ENCODE assay signal across 11 cellular contexts in the genomic region with DNA sequence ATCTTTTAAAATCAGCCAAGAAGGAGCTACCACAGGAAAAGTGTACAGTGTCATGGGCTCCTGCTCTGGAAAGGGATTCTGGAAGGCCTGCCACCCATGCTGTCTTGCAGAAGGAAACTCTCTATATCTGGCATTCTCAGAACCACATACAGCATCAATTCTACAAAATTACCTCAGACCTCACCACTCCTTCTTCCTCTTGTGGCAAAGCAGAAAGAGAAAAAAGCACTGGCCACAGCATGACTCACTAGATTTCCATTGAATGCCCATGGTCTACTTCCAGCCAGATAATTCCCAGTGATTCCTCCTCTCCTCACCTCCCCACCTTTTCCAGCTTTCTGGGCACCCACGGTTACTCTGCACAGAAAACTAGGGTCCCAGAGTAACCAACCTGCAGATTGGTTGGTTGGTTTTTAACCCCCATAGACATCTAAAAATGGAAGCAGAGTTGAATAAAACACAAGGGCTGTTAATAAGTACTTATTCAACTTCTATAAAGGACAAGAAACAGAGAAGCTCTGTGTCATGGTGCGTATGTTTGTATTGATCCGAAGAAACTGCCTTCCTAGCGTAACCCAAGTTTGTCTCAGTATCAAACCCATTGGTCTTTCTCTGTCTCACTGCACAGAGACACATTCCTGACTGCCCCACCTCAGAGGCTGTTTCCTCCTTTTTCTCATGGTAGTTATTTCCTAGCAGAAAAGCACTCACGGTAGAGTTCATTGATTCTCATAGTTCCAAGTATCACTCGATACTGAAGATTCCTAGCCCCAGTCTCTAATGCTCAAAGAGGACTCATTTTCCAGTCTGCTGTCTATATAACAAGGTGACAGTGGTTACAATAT.
A peak's percentile ranks its signal among the peaks of the same experiment; 100 is the strongest.
DNase-seq lines count a peak whose midpoint lies in the region; ATAC-seq and TF ChIP-seq lines count a peak whose summit lies in the region.
"Had no signal": no experiment of that assay in that cellular context is flagged by ENCODE, and none has a peak within 500 bp of the region (broad histone marks: within the 10 kb centered on the region; RNA-seq: fewer than 3 reads in every experiment).

No MANE protein-coding gene starts in this region.

- no peaks in the 10 kb centered on the region for H3K36me3 ChIP-seq in effector memory CD4-positive, alpha-beta T cell (ENCODE audit: control insufficient read depth, insufficient read depth, low read length)

- H3K27me3 ChIP-seq in effector memory CD4-positive, alpha-beta T cell (replicated peaks; ENCODE audit: control insufficient read depth, insufficient read depth, low read length, poor library complexity, severe bottlenecking), result no peaks in the 10 kb centered on the region

- H3K9me3 Mint-ChIP-seq in activated CD8-positive, alpha-beta T cell treated with anti-CD3 and anti-CD28 coated beads for 36 hours, result no peaks in the 10 kb centered on the region
- H3K9me3 Mint-ChIP-seq: GM23338, IgD-negative memory B cell had no signal

- peak; percentile 48 for DNase-seq in CD1c-positive myeloid dendritic cell (ENCODE audit: extremely low spot score)
- no peak for DNase-seq in activated CD8-positive, alpha-beta T cell treated with anti-CD3 and anti-CD28 coated beads for 36 hours
- DNase-seq in lung microvascular endothelial cell (ENCODE audit: low read depth in 2 of 2), result peak; percentile 39 to 62
- no peak for DNase-seq in effector memory CD4-positive, alpha-beta T cell
- no peak for DNase-seq in COR-L47 (lab: John Stamatoyannopoulos, UW)
- no peak for DNase-seq in activated gamma-delta T cell (lab: John Stamatoyannopoulos, UW)
- DNase-seq in stimulated activated naive CD4-positive, alpha-beta T cell (lab: John Stamatoyannopoulos, UW), result no peak
- DNase-seq: activated CD8-positive, alpha-beta memory T cell treated with anti-CD3 and anti-CD28 coated beads, Interleukin-2, amount 50 U/mL, for 4 hours had no signal

- no peak overlapping the region for H3K4me3 ChIP-seq in effector memory CD4-positive, alpha-beta T cell (ENCODE audit: insufficient read depth, low read depth, low read length, poor library complexity, severe bottlenecking)
- H3K4me3 ChIP-seq: GM23338 had no signal

- ATAC-seq in HG03095 (IDR thresholded peaks at IDR 0.05; ENCODE audit: unreplicated experiment), result peak; percentile 48
- peak; percentile 34 for ATAC-seq in activated CD8-positive, alpha-beta T cell treated with anti-CD3 and anti-CD28 coated beads for 36 hours
- ATAC-seq: GM23338 had no signal

- TF ChIP-seq CTCF in activated CD8-positive, alpha-beta T cell treated with anti-CD3 and anti-CD28 coated beads for 36 hours (IDR thresholded peaks at IDR 0.05), result no peak

- CTCF ChIA-PET in activated CD8-positive, alpha-beta T cell treated with anti-CD3 and anti-CD28 coated beads for 36 hours (lab: Charles Lee), result interaction anchor here (2.1 kb wide), 1 partner anchor 27 kb away, joined by 8 read pairs; no protein-coding TSS in a partner anchor

- H3K36me3 Mint-ChIP-seq in activated CD8-positive, alpha-beta T cell treated with anti-CD3 and anti-CD28 coated beads for 36 hours (ENCODE audit: low read depth), result no peaks in the 10 kb centered on the region
- H3K36me3 Mint-ChIP-seq: IgD-negative memory B cell had no signal

- no peak overlapping the region for H3K4me3 Mint-ChIP-seq in activated CD8-positive, alpha-beta T cell treated with anti-CD3 and anti-CD28 coated beads for 36 hours
- H3K4me3 Mint-ChIP-seq: GM23338 had no signal

- no peaks in the 10 kb centered on the region for H3K9me3 ChIP-seq in effector memory CD4-positive, alpha-beta T cell (ENCODE audit: control insufficient read depth, low read length)

- intact Hi-C loops in activated CD8-positive, alpha-beta T cell treated with anti-CD3 and anti-CD28 coated beads for 36 hours (cut with micrococcal nuclease), result no loop called here

- H3K27ac ChIP-seq in effector memory CD4-positive, alpha-beta T cell (ENCODE audit: insufficient read depth, low read length, poor library complexity, severe bottlenecking), result no peak overlapping the region

- H3K4me1 Mint-ChIP-seq in activated CD8-positive, alpha-beta T cell treated with anti-CD3 and anti-CD28 coated beads for 36 hours (ENCODE audit: low read depth), result peaks cover 17% of the 10 kb centered on the region

- POLR2A ChIA-PET in activated CD8-positive, alpha-beta T cell treated with anti-CD3 and anti-CD28 coated beads for 36 hours (lab: Charles Lee), result no interaction called here

- H3K27ac Mint-ChIP-seq in activated CD8-positive, alpha-beta T cell treated with anti-CD3 and anti-CD28 coated beads for 36 hours, result peak overlapping the region; percentile 32
- H3K27ac Mint-ChIP-seq: GM23338, IgD-negative memory B cell had no signal

- H3K27me3 Mint-ChIP-seq in activated CD8-positive, alpha-beta T cell treated with anti-CD3 and anti-CD28 coated beads for 36 hours, result peaks cover 6% of the 10 kb centered on the region

- no peaks in the 10 kb centered on the region for H3K4me1 ChIP-seq in effector memory CD4-positive, alpha-beta T cell (ENCODE audit: control insufficient read depth, insufficient read depth, low read length, poor library complexity, severe bottlenecking)

Comparison
In these comparisons a context has a peak if more than half of its experiments do, and no peak if none do; other contexts are left out.
1. DNase-seq: peak in CD1c-positive myeloid dendritic cell (single experiment) and lung microvascular endothelial cell (2 of 2); none in activated CD8-positive, alpha-beta T cell treated with anti-CD3 and anti-CD28 coated beads for 36 hours (single experiment), effector memory CD4-positive, alpha-beta T cell (0 of 3), COR-L47 (single experiment), activated gamma-delta T cell (single experiment) and stimulated activated naive CD4-positive, alpha-beta T cell (0 of 6).